35 cellular contexts compared by ENCODE assay signal in the genomic region with DNA sequence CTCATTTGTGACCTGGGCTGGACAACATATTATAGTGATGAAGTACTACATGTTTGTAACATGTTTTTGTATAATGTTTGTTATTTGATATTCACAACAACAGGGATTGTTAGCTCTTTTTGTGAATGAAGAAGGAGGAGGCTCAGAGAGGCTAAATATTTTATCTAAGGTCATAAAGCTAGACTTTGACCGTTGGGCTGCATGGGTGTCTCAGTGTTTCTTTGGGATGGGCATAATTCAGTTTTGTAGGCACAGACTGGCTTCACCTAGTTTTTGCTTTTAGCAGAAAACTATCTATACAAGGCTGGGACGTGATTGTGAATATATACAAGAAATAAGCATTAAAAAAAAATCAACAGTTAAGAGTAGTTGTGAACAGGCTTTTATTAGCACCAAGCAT. TPM values are rescaled to one million over a fixed set of nuclear protein-coding genes. Genes with fewer than 3 reads are reported as not detected.
"Had no signal": no experiment of that assay in that cellular context is flagged by ENCODE, and none has a peak within 500 bp of the region (broad histone marks: within the 10 kb centered on the region; RNA-seq: fewer than 3 reads in every experiment).

No MANE protein-coding gene starts in this region.

- H3K27ac Mint-ChIP-seq: activated B cell treated with CpG ODN at 0.5 μM for 24 hours; activated CD4-positive, alpha-beta memory T cell treated with anti-CD3 and anti-CD28 coated beads for 36 hours; activated CD4-positive, alpha-beta T cell treated with anti-CD3 and anti-CD28 coated beads for 36 hours; activated CD4-positive, alpha-beta T cell treated with anti-CD3 and anti-CD28 coated beads, Interleukin-2, amount 10 ng/mL, durations not matched to agents 24 days and 14 days; activated CD8-positive, alpha-beta memory T cell treated with anti-CD3 and anti-CD28 coated beads, Interleukin-2, amount 10 ng/mL, durations not matched to agents 7 days and 5 days; activated CD8-positive, alpha-beta T cell treated with anti-CD3 and anti-CD28 coated beads, Interleukin-2, amount 10 ng/mL, durations not matched to agents 7 days and 5 days; activated naive CD4-positive, alpha-beta T cell treated with anti-CD3 and anti-CD28 coated beads, Interleukin-2, amount 10 ng/mL, durations not matched to agents 7 days and 5 days; activated naive CD4-positive, alpha-beta T cell treated with anti-CD3 and anti-CD28 coated beads, Interleukin-2, amount 50 U/mL, for 72 hours; activated naive CD8-positive, alpha-beta T cell treated with anti-CD3 and anti-CD28 coated beads, Interleukin-2, amount 10 ng/mL, durations not matched to agents 7 days and 5 days; activated T-helper 1 cell treated with anti-CD3 and anti-CD28 coated beads, Interleukin-12 subunit alpha, Interleukin-12 subunit beta, Interleukin-2, Interleukin-4 antibody, amounts not matched to agents 30 ng/mL and 10 ng/mL and 1 ng/mL, durations not matched to agents 14 hours and 24 hours and 36 hours; T-helper 17 cell; T-helper 2 cell treated with Interferon-gamma antibody and Interleukin-4, amounts not matched to agents 5 μg/mL and 100 μg/mL, for 36 hours had no signal

- H3K36me3 ChIP-seq: breast epithelium, colonic mucosa had no signal

- H3K4me3 ChIP-seq: ascending aorta, breast epithelium, cardiac muscle cell, colonic mucosa, esophagus squamous epithelium, gastroesophageal sphincter had no signal

- H3K9me3 Mint-ChIP-seq: activated B cell treated with CpG ODN at 0.5 μM for 24 hours; activated CD4-positive, alpha-beta memory T cell treated with anti-CD3 and anti-CD28 coated beads for 36 hours; activated CD4-positive, alpha-beta T cell treated with anti-CD3 and anti-CD28 coated beads, Interleukin-2, amount 10 ng/mL, durations not matched to agents 24 days and 14 days; activated naive CD4-positive, alpha-beta T cell treated with anti-CD3 and anti-CD28 coated beads, Interleukin-2, amount 10 ng/mL, durations not matched to agents 7 days and 5 days; activated naive CD4-positive, alpha-beta T cell treated with anti-CD3 and anti-CD28 coated beads, Interleukin-2, amount 50 U/mL, for 72 hours; activated naive CD8-positive, alpha-beta T cell treated with anti-CD3 and anti-CD28 coated beads, Interleukin-2, amount 10 ng/mL, durations not matched to agents 7 days and 5 days; activated T-helper 1 cell treated with anti-CD3 and anti-CD28 coated beads, Interleukin-12 subunit alpha, Interleukin-12 subunit beta, Interleukin-2, Interleukin-4 antibody, amounts not matched to agents 30 ng/mL and 10 ng/mL and 1 ng/mL, durations not matched to agents 14 hours and 24 hours and 36 hours; T-helper 2 cell treated with Interferon-gamma antibody and Interleukin-4, amounts not matched to agents 5 μg/mL and 100 μg/mL, for 36 hours had no signal

- FAIRE-seq: endometrium, endothelial cell of umbilical vein had no signal

- H3K4me3 Mint-ChIP-seq: activated B cell treated with CpG ODN at 0.5 μM for 24 hours; activated CD4-positive, alpha-beta memory T cell treated with anti-CD3 and anti-CD28 coated beads for 36 hours; activated CD4-positive, alpha-beta T cell treated with anti-CD3 and anti-CD28 coated beads for 36 hours; activated CD4-positive, alpha-beta T cell treated with anti-CD3 and anti-CD28 coated beads, Interleukin-2, amount 10 ng/mL, durations not matched to agents 24 days and 14 days; activated CD8-positive, alpha-beta memory T cell treated with anti-CD3 and anti-CD28 coated beads, Interleukin-2, amount 10 ng/mL, durations not matched to agents 7 days and 5 days; activated CD8-positive, alpha-beta T cell treated with anti-CD3 and anti-CD28 coated beads, Interleukin-2, amount 10 ng/mL, durations not matched to agents 7 days and 5 days; activated naive CD4-positive, alpha-beta T cell treated with anti-CD3 and anti-CD28 coated beads, Interleukin-2, amount 10 ng/mL, durations not matched to agents 7 days and 5 days; activated naive CD8-positive, alpha-beta T cell treated with anti-CD3 and anti-CD28 coated beads, Interleukin-2, amount 10 ng/mL, durations not matched to agents 7 days and 5 days; activated T-helper 1 cell treated with anti-CD3 and anti-CD28 coated beads, Interleukin-12 subunit alpha, Interleukin-12 subunit beta, Interleukin-2, Interleukin-4 antibody, amounts not matched to agents 30 ng/mL and 10 ng/mL and 1 ng/mL, durations not matched to agents 14 hours and 24 hours and 36 hours; brain; T-helper 17 cell; T-helper 2 cell treated with Interferon-gamma antibody and Interleukin-4, amounts not matched to agents 5 μg/mL and 100 μg/mL, for 36 hours had no signal

- DNase-seq: activated B cell treated with CpG ODN at 0.5 μM for 24 hours; activated CD4-positive, alpha-beta memory T cell treated with anti-CD3 and anti-CD28 coated beads for 36 hours; activated CD4-positive, alpha-beta T cell treated with anti-CD3 and anti-CD28 coated beads for 36 hours; activated CD4-positive, alpha-beta T cell treated with anti-CD3 and anti-CD28 coated beads, Interleukin-2, amount 10 ng/mL, durations not matched to agents 24 days and 14 days; activated CD4-positive, CD25-positive, alpha-beta regulatory T cell treated with anti-CD3 and anti-CD28 coated beads, Interleukin-2, amount 50 U/mL, for 72 hours; activated CD8-positive, alpha-beta memory T cell treated with anti-CD3 and anti-CD28 coated beads, Interleukin-2, amount 10 ng/mL, durations not matched to agents 7 days and 5 days; activated CD8-positive, alpha-beta memory T cell treated with anti-CD3 and anti-CD28 coated beads, Interleukin-2, amount 50 U/mL, for 4 hours; activated CD8-positive, alpha-beta T cell treated with anti-CD3 and anti-CD28 coated beads, Interleukin-2, amount 10 ng/mL, durations not matched to agents 7 days and 5 days; activated gamma-delta T cell; activated naive CD4-positive, alpha-beta T cell; activated naive CD4-positive, alpha-beta T cell treated with anti-CD3 and anti-CD28 coated beads, Interleukin-2, amount 10 ng/mL, durations not matched to agents 7 days and 5 days; activated naive CD8-positive, alpha-beta T cell treated with anti-CD3 and anti-CD28 coated beads, Interleukin-2, amount 10 ng/mL, durations not matched to agents 7 days and 5 days; activated T-cell treated with anti-CD3 and anti-CD28 coated beads, Interleukin-2, amount 50 U/mL, for 1 hour; activated T-cell treated with anti-CD3 and anti-CD28 coated beads, Interleukin-2, amount 50 U/mL, for 48 hours; central memory CD4-positive, alpha-beta T cell; cerebellar nuclear complex; colonic mucosa; effector CD8-positive, alpha-beta T cell; esophagus squamous epithelium; foreskin melanocyte; T-helper 1 cell; T-helper 17 cell; T1000; WERI-Rb-1 had no signal

- H3K27ac ChIP-seq: ascending aorta, breast epithelium, cardiac muscle cell, colonic mucosa, epithelial cell of prostate, esophagus squamous epithelium, gastroesophageal sphincter, WERI-Rb-1 had no signal

- H3K4me1 Mint-ChIP-seq: activated B cell treated with CpG ODN at 0.5 μM for 24 hours; activated CD4-positive, alpha-beta T cell treated with anti-CD3 and anti-CD28 coated beads for 36 hours; activated CD4-positive, alpha-beta T cell treated with anti-CD3 and anti-CD28 coated beads, Interleukin-2, amount 10 ng/mL, durations not matched to agents 24 days and 14 days; activated CD8-positive, alpha-beta memory T cell treated with anti-CD3 and anti-CD28 coated beads, Interleukin-2, amount 10 ng/mL, durations not matched to agents 7 days and 5 days; activated naive CD4-positive, alpha-beta T cell treated with anti-CD3 and anti-CD28 coated beads, Interleukin-2, amount 10 ng/mL, durations not matched to agents 7 days and 5 days; brain had no signal

- ATAC-seq: activated CD4-positive, alpha-beta T cell treated with anti-CD3 and anti-CD28 coated beads for 36 hours; activated CD8-positive, alpha-beta memory T cell treated with anti-CD3 and anti-CD28 coated beads, Interleukin-2, amount 10 ng/mL, durations not matched to agents 7 days and 5 days; activated CD8-positive, alpha-beta T cell treated with anti-CD3 and anti-CD28 coated beads, Interleukin-2, amount 10 ng/mL, durations not matched to agents 7 days and 5 days; activated naive CD4-positive, alpha-beta T cell treated with anti-CD3 and anti-CD28 coated beads, Interleukin-2, amount 50 U/mL, for 72 hours; gastroesophageal sphincter; T-helper 17 cell had no signal

- H3K27me3 Mint-ChIP-seq: activated B cell treated with CpG ODN at 0.5 μM for 24 hours; activated CD4-positive, alpha-beta memory T cell treated with anti-CD3 and anti-CD28 coated beads for 36 hours; activated CD4-positive, alpha-beta T cell treated with anti-CD3 and anti-CD28 coated beads for 36 hours; activated CD4-positive, alpha-beta T cell treated with anti-CD3 and anti-CD28 coated beads, Interleukin-2, amount 10 ng/mL, durations not matched to agents 24 days and 14 days; activated CD8-positive, alpha-beta memory T cell treated with anti-CD3 and anti-CD28 coated beads, Interleukin-2, amount 10 ng/mL, durations not matched to agents 7 days and 5 days; activated naive CD4-positive, alpha-beta T cell treated with anti-CD3 and anti-CD28 coated beads, Interleukin-2, amount 10 ng/mL, durations not matched to agents 7 days and 5 days; activated naive CD8-positive, alpha-beta T cell treated with anti-CD3 and anti-CD28 coated beads, Interleukin-2, amount 10 ng/mL, durations not matched to agents 7 days and 5 days; brain; T-helper 17 cell had no signal

- H3K4me1 ChIP-seq: ascending aorta, breast epithelium, colonic mucosa, esophagus squamous epithelium, gastroesophageal sphincter had no signal

- H3K27me3 ChIP-seq: ascending aorta, breast epithelium, cardiac muscle cell, colonic mucosa, esophagus squamous epithelium, gastroesophageal sphincter had no signal

- H3K9me3 ChIP-seq: ascending aorta, breast epithelium, colonic mucosa, esophagus squamous epithelium, gastroesophageal sphincter had no signal

RNA-seq across cellular contexts. Expression of a gene that starts 47.0 kb away (rescaled TPM):
- total RNA-seq: activated CD8-positive, alpha-beta T cell treated with anti-CD3 and anti-CD28 coated beads, Interleukin-2, amount 10 ng/mL, durations not matched to agents 7 days and 5 days had no signal
